In genomic region chr5:140349244-140349643, GRCh38 we compare ENCODE assay signal across 22 cellular contexts. TPM values are rescaled to one million over a fixed set of nuclear protein-coding genes. Genes with fewer than 3 reads are reported as not detected.
DNase-seq lines count a peak whose midpoint lies in the region; ATAC-seq and TF ChIP-seq lines count a peak whose summit lies in the region.
"Had no signal": no experiment of that assay in that cellular context is flagged by ENCODE, and none has a peak within 500 bp of the region (broad histone marks: within the 10 kb centered on the region; RNA-seq: fewer than 3 reads in every experiment).

No MANE protein-coding gene starts in this region.

- H4K20me1 ChIP-seq in MM.1S (ENCODE audit: insufficient read depth, low read length): no peaks in the 10 kb centered on the region

- H3K4me3 ChIP-seq in RWPE2 (ENCODE audit: severe bottlenecking): no peak overlapping the region
- no peak overlapping the region for H3K4me3 ChIP-seq in foreskin fibroblast (ENCODE audit: low read depth in 1 of 2, low read length in 2 of 2)
- H3K4me3 ChIP-seq in gastrocnemius medialis: no peak overlapping the region
- H3K4me3 ChIP-seq in uterus: no peak overlapping the region
- H3K4me3 ChIP-seq in MM.1S (ENCODE audit: low read length): no peak overlapping the region
- H3K4me3 ChIP-seq: neural progenitor cell had no signal

- ATAC-seq in RWPE2 (ENCODE audit: low read depth): no peak
- ATAC-seq in gastrocnemius medialis: no peak
- no peak for ATAC-seq in activated CD8-positive, alpha-beta T cell treated with anti-CD3 and anti-CD28 coated beads, Interleukin-2, amount 10 ng/mL, durations not matched to agents 7 days and 5 days
- no peak for ATAC-seq in CD4-positive, alpha-beta T cell (ENCODE audit: poor library complexity)
- ATAC-seq: left cardiac atrium had no signal

- peaks cover 7% of the 10 kb centered on the region for H3K27me3 Mint-ChIP-seq in activated CD8-positive, alpha-beta T cell treated with anti-CD3 and anti-CD28 coated beads, Interleukin-2, amount 10 ng/mL, durations not matched to agents 7 days and 5 days (ENCODE audit: low read depth)
- peaks cover 4% of the 10 kb centered on the region for H3K27me3 Mint-ChIP-seq in CD4-positive, alpha-beta T cell

- POLR2A ChIA-PET in activated CD8-positive, alpha-beta T cell treated with anti-CD3 and anti-CD28 coated beads, Interleukin-2, amount 10 ng/mL, durations not matched to agents 7 days and 5 days (lab: Charles Lee): interaction anchor here (0.6 kb wide), 1 partner anchor 9 kb away, joined by 3 read pairs; no protein-coding TSS in a partner anchor
- POLR2A ChIA-PET in CD4-positive, alpha-beta T cell (lab: Charles Lee): no interaction called here

- H3K4me1 Mint-ChIP-seq in activated CD8-positive, alpha-beta T cell treated with anti-CD3 and anti-CD28 coated beads, Interleukin-2, amount 10 ng/mL, durations not matched to agents 7 days and 5 days (ENCODE audit: low read depth): peaks cover 43% of the 10 kb centered on the region
- H3K4me1 Mint-ChIP-seq in CD4-positive, alpha-beta T cell (ENCODE audit: low read depth): peaks cover 28% of the 10 kb centered on the region

- peak overlapping the region; percentile 46 for H3K27ac ChIP-seq in RWPE2 (ENCODE audit: poor library complexity, severe bottlenecking)
- H3K27ac ChIP-seq in gastrocnemius medialis: peak overlapping the region; percentile 91 to 97 (median 94)
- no peak overlapping the region for H3K27ac ChIP-seq in CD4-positive, alpha-beta T cell (ENCODE audit: low read depth, low read length)
- H3K27ac ChIP-seq in uterus: no peak overlapping the region
- H3K27ac ChIP-seq in MM.1S (ENCODE audit: low read length): no peak overlapping the region
- H3K27ac ChIP-seq: neural progenitor cell had no signal

- no peak overlapping the region for H3K9ac ChIP-seq in MM.1S (ENCODE audit: low read length)
- H3K9ac ChIP-seq: neural progenitor cell had no signal

- peak; percentile 45 for DNase-seq in ELR (ENCODE audit: low read depth)
- no peak for DNase-seq in RWPE2 (ENCODE audit: low spot score)
- DNase-seq in foreskin fibroblast: peak; percentile 30 to 62
- DNase-seq in gastrocnemius medialis: no peak
- no peak for DNase-seq in activated CD8-positive, alpha-beta T cell treated with anti-CD3 and anti-CD28 coated beads, Interleukin-2, amount 10 ng/mL, durations not matched to agents 7 days and 5 days
- no peak for DNase-seq in CD4-positive, alpha-beta T cell
- DNase-seq in uterus: no peak
- DNase-seq in MM.1S: no peak
- DNase-seq: activated B cell treated with CpG ODN at 0.5 μM for 24 hours; activated CD8-positive, alpha-beta memory T cell treated with anti-CD3 and anti-CD28 coated beads for 24 hours; activated naive CD4-positive, alpha-beta T cell treated with anti-CD3 and anti-CD28 coated beads, Interleukin-2, amount 50 U/mL, for 16 hours; activated T-cell treated with anti-CD3 and anti-CD28 coated beads, Interleukin-2, amount 50 U/mL, for 48 hours; effector memory CD4-positive, alpha-beta T cell; foreskin melanocyte; Kasumi-1; left cardiac atrium; NCI-H1417; NCI-H526 treated with DMSO at 0.1 percent for 48 hours had no signal

- CTCF ChIA-PET in activated CD8-positive, alpha-beta T cell treated with anti-CD3 and anti-CD28 coated beads, Interleukin-2, amount 10 ng/mL, durations not matched to agents 7 days and 5 days (lab: Charles Lee): interaction anchor here (1.2 to 15.4 kb wide), 4 partner anchors 15 to 100 kb away, joined by 4 to 796 read pairs (median 19); no protein-coding TSS in a partner anchor
- CTCF ChIA-PET in CD4-positive, alpha-beta T cell (lab: Charles Lee): interaction anchor here (12.3 kb wide), 1 partner anchor 105 kb away, joined by 118 read pairs; no protein-coding TSS in a partner anchor

- TF ChIP-seq POLR2A in gastrocnemius medialis (IDR thresholded peaks at IDR 0.05): no peak
- no peak for TF ChIP-seq POLR2A in uterus (IDR thresholded peaks at IDR 0.05)

- peaks cover 13% of the 10 kb centered on the region; the same call in 1 of the 2 replicates for H3F3A ChIP-seq in MM.1S (ENCODE audit: insufficient read depth, low read length)

- peaks cover 9% of the 10 kb centered on the region for H3K36me3 Mint-ChIP-seq in activated CD8-positive, alpha-beta T cell treated with anti-CD3 and anti-CD28 coated beads, Interleukin-2, amount 10 ng/mL, durations not matched to agents 7 days and 5 days (ENCODE audit: low read depth)
- H3K36me3 Mint-ChIP-seq in CD4-positive, alpha-beta T cell (ENCODE audit: low read depth): no peaks in the 10 kb centered on the region
- H3K36me3 Mint-ChIP-seq: neural progenitor cell had no signal

- no peaks in the 10 kb centered on the region for H3K9me3 ChIP-seq in RWPE2 (ENCODE audit: severe bottlenecking)
- H3K9me3 ChIP-seq in gastrocnemius medialis: no peaks in the 10 kb centered on the region
- no peaks in the 10 kb centered on the region for H3K9me3 ChIP-seq in CD4-positive, alpha-beta T cell (ENCODE audit: control insufficient read depth, low read length)
- no peaks in the 10 kb centered on the region for H3K9me3 ChIP-seq in uterus
- H3K9me3 ChIP-seq in MM.1S (replicated peaks; ENCODE audit: insufficient read depth, low read length): no peaks in the 10 kb centered on the region

- H3K79me2 ChIP-seq in MM.1S (ENCODE audit: low read length): no peaks in the 10 kb centered on the region; the same call in 1 of the 2 replicates

- no peaks in the 10 kb centered on the region for H3K27me3 ChIP-seq in RWPE2 (ENCODE audit: insufficient read depth, poor library complexity, severe bottlenecking)
- H3K27me3 ChIP-seq in gastrocnemius medialis: no peaks in the 10 kb centered on the region
- H3K27me3 ChIP-seq in CD4-positive, alpha-beta T cell (ENCODE audit: control insufficient read depth, insufficient read depth, low read length): no peaks in the 10 kb centered on the region
- no peaks in the 10 kb centered on the region for H3K27me3 ChIP-seq in uterus
- H3K27me3 ChIP-seq in MM.1S (replicated peaks; ENCODE audit: insufficient read depth, low read length): no peaks in the 10 kb centered on the region

- H3K36me3 ChIP-seq in RWPE2 (ENCODE audit: low read depth): peaks cover 3% of the 10 kb centered on the region
- H3K36me3 ChIP-seq in gastrocnemius medialis: no peaks in the 10 kb centered on the region
- no peaks in the 10 kb centered on the region for H3K36me3 ChIP-seq in uterus
- no peaks in the 10 kb centered on the region for H3K36me3 ChIP-seq in MM.1S (replicated peaks; ENCODE audit: insufficient read depth, low read length)
- H3K36me3 ChIP-seq: neural progenitor cell had no signal

- H3K4me2 ChIP-seq in MM.1S (ENCODE audit: low read depth, low read length): no peak overlapping the region
- H3K4me2 ChIP-seq: neural progenitor cell had no signal

- in situ Hi-C loops in gastrocnemius medialis (cut with MboI; ENCODE audit: low sequenced_read_pairs in 4 of 4): loop anchor here in 1 of 4 donors (5.0 kb wide), 1 partner anchor 107 kb away; no protein-coding TSS in a partner anchor

- no peaks in the 10 kb centered on the region for H3K9me2 ChIP-seq in MM.1S (replicated peaks; ENCODE audit: insufficient read depth, low read length)

- intact Hi-C loops in gastrocnemius medialis (cut with DNase I; ENCODE audit: low total_unique reads) (no loop called here), uterus (cut with DNase I; ENCODE audit: low total_unique reads) (loop anchor here (5.0 kb wide), 1 partner anchor 107 kb away; no protein-coding TSS in a partner anchor)
- intact Hi-C loops in CD4-positive, alpha-beta T cell (cut with DNase I, micrococcal nuclease): loop anchor here (5.0 kb wide), 2 partner anchors 47 to 177 kb away; partner anchors contain the start of gene PFDN1 (in 2 of the 2)

- TF ChIP-seq CTCF in RWPE2 (IDR thresholded peaks at IDR 0.05; ENCODE audit: poor library complexity, severe bottlenecking) (no peak), foreskin fibroblast (IDR thresholded peaks at IDR 0.05; ENCODE audit: low read depth, low read length) (no peak), gastrocnemius medialis (IDR thresholded peaks at IDR 0.05 in 4 of 5, conservative IDR thresholded peaks at IDR 0.05 in 1 of 5) (no peak), uterus (IDR thresholded peaks at IDR 0.05) (no peak), MM.1S (IDR thresholded peaks at IDR 0.05; ENCODE audit: low read length) (no peak)
- no peak for TF ChIP-seq CTCF in CD4-positive, alpha-beta T cell (IDR thresholded peaks at IDR 0.05)

- H3K9me3 Mint-ChIP-seq in activated CD8-positive, alpha-beta T cell treated with anti-CD3 and anti-CD28 coated beads, Interleukin-2, amount 10 ng/mL, durations not matched to agents 7 days and 5 days (ENCODE audit: insufficient read depth): no peaks in the 10 kb centered on the region
- H3K9me3 Mint-ChIP-seq in CD4-positive, alpha-beta T cell: no peaks in the 10 kb centered on the region
- H3K9me3 Mint-ChIP-seq: activated B cell treated with CpG ODN at 0.5 μM for 24 hours, neural progenitor cell had no signal

- no peak overlapping the region for H3K27ac Mint-ChIP-seq in activated CD8-positive, alpha-beta T cell treated with anti-CD3 and anti-CD28 coated beads, Interleukin-2, amount 10 ng/mL, durations not matched to agents 7 days and 5 days
- no peak overlapping the region for H3K27ac Mint-ChIP-seq in CD4-positive, alpha-beta T cell
- H3K27ac Mint-ChIP-seq: activated B cell treated with CpG ODN at 0.5 μM for 24 hours, neural progenitor cell had no signal

- no peak overlapping the region for H2AFZ ChIP-seq in MM.1S (ENCODE audit: low read length)
- H2AFZ ChIP-seq: neural progenitor cell had no signal

- H3K4me3 Mint-ChIP-seq in activated CD8-positive, alpha-beta T cell treated with anti-CD3 and anti-CD28 coated beads, Interleukin-2, amount 10 ng/mL, durations not matched to agents 7 days and 5 days: no peak overlapping the region
- H3K4me3 Mint-ChIP-seq in CD4-positive, alpha-beta T cell: no peak overlapping the region
- H3K4me3 Mint-ChIP-seq: activated B cell treated with CpG ODN at 0.5 μM for 24 hours, neural progenitor cell had no signal

- peaks cover 40% of the 10 kb centered on the region for H3K4me1 ChIP-seq in RWPE2 (ENCODE audit: insufficient read depth, poor library complexity, severe bottlenecking)
- peaks cover 29 to 35% of the 10 kb centered on the region in 2 donors for H3K4me1 ChIP-seq in gastrocnemius medialis
- peaks cover 0 to 3% of the 10 kb centered on the region in 2 donors for H3K4me1 ChIP-seq in uterus
- peaks cover 16% of the 10 kb centered on the region for H3K4me1 ChIP-seq in MM.1S (ENCODE audit: low read length)
- H3K4me1 ChIP-seq: neural progenitor cell had no signal

RNA-seq across cellular contexts. Expression of gene HBEGF, which starts 2.8 kb away (rescaled TPM):
- total RNA-seq in gastrocnemius medialis: 10 to 100 TPM in 3 of 4 donors, 1 to 10 TPM in 1; 5.3 to 22.2 (median 17.6) TPM
- total RNA-seq in activated CD8-positive, alpha-beta T cell treated with anti-CD3 and anti-CD28 coated beads, Interleukin-2, amount 10 ng/mL, durations not matched to agents 7 days and 5 days: 10 to 100 TPM; 12.6 to 13.5 TPM
- total RNA-seq in CD4-positive, alpha-beta T cell: 1 to 10 TPM; 3.6 to 4.2 TPM
- total RNA-seq in uterus: 10 to 100 TPM in 2 of 4 donors, 1 to 10 TPM in 1, under 1 TPM in 1; 0.77 to 24.4 (median 8.4) TPM

RNA-seq across cellular contexts. Expression of gene SLC4A9, which starts 10.8 kb away (rescaled TPM):
- total RNA-seq in gastrocnemius medialis (not detected), uterus (under 1 TPM in 1 of 4 donors, not detected in 3; 0.12 TPM)
- under 1 TPM; 0.13 to 0.16 TPM for total RNA-seq in activated CD8-positive, alpha-beta T cell treated with anti-CD3 and anti-CD28 coated beads, Interleukin-2, amount 10 ng/mL, durations not matched to agents 7 days and 5 days
- total RNA-seq in CD4-positive, alpha-beta T cell: not detected
- total RNA-seq: activated B cell treated with CpG ODN at 0.5 μM for 24 hours; Daoy; pulmonary artery endothelial cell; T-helper 2 cell treated with Interferon-gamma antibody and Interleukin-4, amounts not matched to agents 100 ng/mL and 5 ng/mL, for 36 hours had no signal

RNA-seq across cellular contexts. Expression of gene PFDN1, which starts 46.3 kb away (rescaled TPM):
- total RNA-seq in gastrocnemius medialis (10 to 100 TPM; 47.9 to 81.0 (median 77.9) TPM), uterus (100 to 1,000 TPM in 1 of 4 donors, 10 to 100 TPM in 3; 42.7 to 102 (median 70.9) TPM)
- total RNA-seq in activated CD8-positive, alpha-beta T cell treated with anti-CD3 and anti-CD28 coated beads, Interleukin-2, amount 10 ng/mL, durations not matched to agents 7 days and 5 days: 10 to 100 TPM; 62.4 to 64.7 TPM
- total RNA-seq in CD4-positive, alpha-beta T cell: 10 to 100 TPM; 21.3 to 22.0 TPM

RNA-seq across cellular contexts. Expression of gene ANKHD1, which starts 52.4 kb away (rescaled TPM):
- total RNA-seq in gastrocnemius medialis (10 to 100 TPM; 51.3 to 93.6 (median 72.7) TPM), uterus (100 to 1,000 TPM; 106 to 200 (median 161) TPM)
- 100 to 1,000 TPM; 108 to 112 TPM for total RNA-seq in activated CD8-positive, alpha-beta T cell treated with anti-CD3 and anti-CD28 coated beads, Interleukin-2, amount 10 ng/mL, durations not matched to agents 7 days and 5 days
- total RNA-seq in CD4-positive, alpha-beta T cell: 100 to 1,000 TPM; 202 to 212 TPM

Comparison
In these comparisons a context has a peak if more than half of its experiments do, and no peak if none do; other contexts are left out.
1. DNase-seq: peak in ELR (single experiment) and foreskin fibroblast (2 of 2); none in RWPE2 (single experiment), gastrocnemius medialis (0 of 2), activated CD8-positive, alpha-beta T cell treated with anti-CD3 and anti-CD28 coated beads, Interleukin-2, amount 10 ng/mL, durations not matched to agents 7 days and 5 days (single experiment), CD4-positive, alpha-beta T cell (0 of 10), uterus (0 of 2) and MM.1S (single experiment).
2. H3K27ac ChIP-seq: peak in RWPE2 (single experiment) and gastrocnemius medialis (4 of 4); none in CD4-positive, alpha-beta T cell (single experiment), uterus (0 of 2) and MM.1S (single experiment).